ENCODE assay signal across 8 cellular contexts in genomic region chr5:59040007-59040803, GRCh38.
DNase-seq lines count a peak whose midpoint lies in the region; ATAC-seq and TF ChIP-seq lines count a peak whose summit lies in the region.

No MANE protein-coding gene starts in this region.

- H3K4me3 ChIP-seq in DOHH2 (ENCODE audit: low read length) (peak overlapping the region; percentile 89), Panc1 (ENCODE audit: low read depth in 2 of 2, low read length in 2 of 2) (peak overlapping the region; percentile 46 to 56), epithelial cell of esophagus (ENCODE audit: low read length) (peak overlapping the region; percentile 52), neuron (ENCODE audit: low read length) (peak overlapping the region; percentile 49)

- no peak for TF ChIP-seq CTCF in DOHH2 (IDR thresholded peaks at IDR 0.05; ENCODE audit: low read depth, low read length, poor library complexity, severe bottlenecking)
- no peak for TF ChIP-seq CTCF in Panc1 (IDR thresholded peaks at IDR 0.05)
- TF ChIP-seq CTCF in epithelial cell of esophagus (IDR thresholded peaks at IDR 0.05; ENCODE audit: insufficient read depth, low read depth, low read length, missing control alignments), result no peak

- H3K27ac ChIP-seq in DOHH2 (ENCODE audit: low read depth, low read length), result no peak overlapping the region
- no peak overlapping the region for H3K27ac ChIP-seq in Panc1 (ENCODE audit: low read length)

- POLR2A ChIA-PET in Panc1 (lab: Charles Lee), result no interaction called here

- CTCF ChIA-PET in Panc1 (lab: Charles Lee), result no interaction called here

- H3K36me3 ChIP-seq in DOHH2 (ENCODE audit: control insufficient read depth, low read length), result peaks cover 9% of the 10 kb centered on the region; the same call in 1 of the 2 replicates
- no peaks in the 10 kb centered on the region for H3K36me3 ChIP-seq in Panc1 (ENCODE audit: control insufficient read depth, insufficient read depth, low read length)
- no peaks in the 10 kb centered on the region for H3K36me3 ChIP-seq in neuron (ENCODE audit: insufficient read depth, low read length)

- no peaks in the 10 kb centered on the region for H4K20me1 ChIP-seq in DOHH2 (ENCODE audit: control insufficient read depth, insufficient read depth, low read depth, low read length)

- H3K27me3 ChIP-seq in DOHH2 (ENCODE audit: control insufficient read depth, low read length), result peaks cover 6% of the 10 kb centered on the region; the same call in 1 of the 2 replicates
- H3K27me3 ChIP-seq in Panc1 (ENCODE audit: control insufficient read depth, insufficient read depth, low read length), result peaks cover 35% of the 10 kb centered on the region
- H3K27me3 ChIP-seq in neuron (ENCODE audit: insufficient read depth, low read length), result no peaks in the 10 kb centered on the region

- DNase-seq in Panc1 (ENCODE audit: low read depth, low spot score), result no peak
- no peak for DNase-seq in epithelial cell of esophagus (ENCODE audit: low read depth)
- DNase-seq in activated effector memory CD4-positive, alpha-beta T cell treated with anti-CD3 and anti-CD28 coated beads, Interleukin-2, amount 50 U/mL, for 16 hours, result no peak

- intact Hi-C loops in Panc1 (cut with micrococcal nuclease; ENCODE audit: unreplicated experiment), result no loop called here

- in situ Hi-C loops in Panc1 (cut with HindIII; ENCODE audit: low pct_unique_long_range_greater_than_20kb, low sequenced_read_pairs), result no loop called here

- peaks cover 7% of the 10 kb centered on the region for H3F3A ChIP-seq in DOHH2 (ENCODE audit: control insufficient read depth, insufficient read depth)

- peaks cover 27% of the 10 kb centered on the region for H3K79me2 ChIP-seq in DOHH2 (ENCODE audit: control insufficient read depth, low read length)

- no TSS peak for BruUV-seq in Panc1 (replicated peaks; lab: Mats Ljungman, UMichigan)

- peak overlapping the region; percentile 88 for H3K4me2 ChIP-seq in DOHH2 (ENCODE audit: low read length)

- peaks cover 50% of the 10 kb centered on the region for H3K4me1 ChIP-seq in DOHH2 (ENCODE audit: control insufficient read depth, low read length)
- H3K4me1 ChIP-seq in Panc1 (ENCODE audit: control insufficient read depth, insufficient read depth, low read length), result no peaks in the 10 kb centered on the region; the same call in 1 of the 2 replicates
- peaks cover 22% of the 10 kb centered on the region for H3K4me1 ChIP-seq in neuron (ENCODE audit: insufficient read depth, low read length)

- H3K9me3 ChIP-seq in DOHH2 (ENCODE audit: control insufficient read depth, insufficient read depth, low read length) (no peaks in the 10 kb centered on the region), Panc1 (ENCODE audit: control insufficient read depth, insufficient read depth, low read depth, low read length) (no peaks in the 10 kb centered on the region), neuron (ENCODE audit: low read length) (no peaks in the 10 kb centered on the region)

- H2AFZ ChIP-seq in neuron (ENCODE audit: low read depth, low read length), result peak overlapping the region; percentile 76

- ATAC-seq in Panc1 (0 out of 2 replicates have a peak, but pooled peaks have one; percentile 14), HG02885 (IDR thresholded peaks at IDR 0.05; ENCODE audit: poor library complexity, unreplicated experiment) (no peak), HG02759 (IDR thresholded peaks at IDR 0.05; ENCODE audit: unreplicated experiment) (no peak), GM19455 (IDR thresholded peaks at IDR 0.05; ENCODE audit: unreplicated experiment) (no peak)

- H3K9me2 ChIP-seq in DOHH2 (replicated peaks; ENCODE audit: control insufficient read depth, low read length), result no peaks in the 10 kb centered on the region
